Comparison of ENCODE assay signal across 8 cellular contexts in the genomic region with DNA sequence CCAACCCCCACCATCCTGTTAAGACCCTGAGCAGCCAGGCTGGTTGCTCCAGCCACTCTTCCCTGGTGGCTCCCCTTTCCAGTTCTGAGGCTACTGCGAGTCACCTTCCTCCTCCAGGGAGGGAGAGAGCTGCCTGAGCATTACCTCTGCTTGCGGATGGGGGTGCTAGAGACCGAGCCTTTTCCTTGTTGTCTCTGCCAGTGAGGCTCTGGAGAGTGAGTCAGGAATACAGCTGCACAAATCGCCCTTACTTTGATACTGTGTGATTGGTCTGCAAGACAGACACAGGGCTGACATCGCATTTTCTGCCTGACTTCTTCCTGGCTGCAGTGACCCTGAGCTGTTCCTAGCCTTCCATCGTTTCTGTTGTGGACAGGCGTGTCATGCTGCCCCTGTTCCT. TPM values are rescaled to one million over a fixed set of nuclear protein-coding genes. Genes with fewer than 3 reads are reported as not detected.
DNase-seq lines count a peak whose midpoint lies in the region; ATAC-seq and TF ChIP-seq lines count a peak whose summit lies in the region.

No MANE protein-coding gene starts in this region.

- WGBS in spleen, 5 donors, result 68 to 80% (median 74%) methylated on average over 6 to 7 of the region's 7 CpGs

- peaks cover 36% of the 10 kb centered on the region for H3K4me1 ChIP-seq in BE2C
- H3K4me1 ChIP-seq in spleen, result peaks cover 0 to 24% (median 0%) of the 10 kb centered on the region in 6 donors

- no peaks in the 10 kb centered on the region for H3K27me3 ChIP-seq in BE2C
- no peaks in the 10 kb centered on the region for H3K27me3 ChIP-seq in spleen (replicated peaks in 1 of 7)

- H3K27ac ChIP-seq in spleen, result peak overlapping the region in 2 of 8 donors; percentile 18 to 19

- peak; percentile 92 for DNase-seq in BE2C
- peak; percentile 35 for DNase-seq in NCI-H1436 treated with DMSO at 0.1 percent for 48 hours (lab: John Stamatoyannopoulos, UW)
- DNase-seq in brain pericyte (ENCODE audit: low read depth, low spot score), result peak; percentile 84
- peak; percentile 72 for DNase-seq in inferior parietal cortex (ENCODE audit: extremely low spot score)
- peak; percentile 72 for DNase-seq in spleen
- DNase-seq in activated T-cell treated with anti-CD3 and anti-CD28 coated beads, Interleukin-2, amount 50 U/mL, for 48 hours, result no peak
- no peak for DNase-seq in NCI-H748 treated with DMSO at 0.1 percent for 48 hours (lab: John Stamatoyannopoulos, UW)

- TF ChIP-seq CTCF in BE2C (IDR thresholded peaks at IDR 0.05; ENCODE audit: low read depth, low read length) (peak; percentile 91), spleen (IDR thresholded peaks at IDR 0.05 in 8 of 11, conservative IDR thresholded peaks at IDR 0.05 in 3 of 11) (peak in 9 of 11 experiments; percentile 27 to 64 (median 51))

- no peak for TF ChIP-seq POLR2A in spleen (IDR thresholded peaks at IDR 0.05)

- no peak for ATAC-seq in HG03442 (IDR thresholded peaks at IDR 0.05; ENCODE audit: unreplicated experiment)

- H3K9me3 ChIP-seq in BE2C, result no peaks in the 10 kb centered on the region
- H3K9me3 ChIP-seq in spleen, result no peaks in the 10 kb centered on the region

- intact Hi-C loops in spleen (cut with DNase I; ENCODE audit: low total_unique reads), result no loop called here

- H3K36me3 ChIP-seq in BE2C (no peaks in the 10 kb centered on the region), spleen (no peaks in the 10 kb centered on the region)

- no peak overlapping the region for H3K4me3 ChIP-seq in BE2C (ENCODE audit: low read depth, low read length)
- no peak overlapping the region for H3K4me3 ChIP-seq in spleen

RNA-seq across cellular contexts. Expression of a gene that starts 41.2 kb away (rescaled TPM):
- 76.3 TPM for polyA plus RNA-seq in BE2C (2012; ENCODE audit: insufficient read depth, insufficient read length, low read depth)
- total RNA-seq in spleen, result 10 to 100 TPM in 2 of 7 donors, 1 to 10 TPM in 5; 4.4 to 20.9 (median 9.9) TPM
- 1 to 10 TPM; 4.8 to 6.9 (median 4.8) TPM for polyA plus RNA-seq in spleen

Comparison
In these comparisons a context has a peak if more than half of its experiments do, and no peak if none do; other contexts are left out.
1. DNase-seq: peak in BE2C (single experiment), NCI-H1436 treated with DMSO at 0.1 percent for 48 hours (single experiment), brain pericyte (single experiment), inferior parietal cortex (single experiment) and spleen (single experiment); none in activated T-cell treated with anti-CD3 and anti-CD28 coated beads, Interleukin-2, amount 50 U/mL, for 48 hours (0 of 2) and NCI-H748 treated with DMSO at 0.1 percent for 48 hours (single experiment).